ENCODE assay signal across 12 cellular contexts in genomic region chr3:46955801-46956259, GRCh38. TPM values are rescaled to one million over a fixed set of nuclear protein-coding genes. Genes with fewer than 3 reads are reported as not detected.
A peak's percentile ranks its signal among the peaks of the same experiment; 100 is the strongest.
DNase-seq lines count a peak whose midpoint lies in the region; ATAC-seq and TF ChIP-seq lines count a peak whose summit lies in the region.
"Had no signal": no experiment of that assay in that cellular context is flagged by ENCODE, and none has a peak within 500 bp of the region (broad histone marks: within the 10 kb centered on the region; RNA-seq: fewer than 3 reads in every experiment).

No MANE protein-coding gene starts in this region.

- H4K20me1 ChIP-seq in hepatocyte (ENCODE audit: insufficient read depth, poor library complexity, severe bottlenecking): peaks cover 36% of the 10 kb centered on the region

- CTCF ChIA-PET in WTC11 (lab: Charles Lee): interaction anchor here (1.0 to 4.6 kb wide), 2 partner anchors 20 to 32 kb away, joined by 3 to 15 read pairs; no protein-coding TSS in a partner anchor

- no peaks in the 10 kb centered on the region for H3K36me3 Mint-ChIP-seq in HFFc6 (ENCODE audit: low read depth)
- H3K36me3 Mint-ChIP-seq in WTC11: no peaks in the 10 kb centered on the region

- H3K4me1 ChIP-seq in left ventricle myocardium inferior: peaks cover 96% of the 10 kb centered on the region
- peaks cover 64% of the 10 kb centered on the region for H3K4me1 ChIP-seq in hepatocyte (ENCODE audit: insufficient read depth)
- peaks cover 79 to 85% (median 84%) of the 10 kb centered on the region in 4 donors for H3K4me1 ChIP-seq in upper lobe of left lung

- H3K4me3 ChIP-seq in left ventricle myocardium inferior: no peak overlapping the region
- no peak overlapping the region for H3K4me3 ChIP-seq in SK-N-MC
- no peak overlapping the region for H3K4me3 ChIP-seq in hepatocyte
- no peak overlapping the region for H3K4me3 ChIP-seq in upper lobe of left lung

- H2AFZ ChIP-seq in hepatocyte: no peak overlapping the region

- H3K9me3 Mint-ChIP-seq in HFFc6 (no peaks in the 10 kb centered on the region), WTC11 (no peaks in the 10 kb centered on the region)

- ATAC-seq in upper lobe of left lung (ENCODE audit: low FRiP score in 2 of 2) (no peak), HG02973 (IDR thresholded peaks at IDR 0.05; ENCODE audit: unreplicated experiment) (no peak), WTC11 (no peak)

- no peaks in the 10 kb centered on the region for H3K9me2 ChIP-seq in hepatocyte (replicated peaks; ENCODE audit: insufficient read depth)

- TF ChIP-seq CTCF in left ventricle myocardium inferior (IDR thresholded peaks at IDR 0.05; ENCODE audit: borderline replicate concordance): no peak
- TF ChIP-seq CTCF in hepatocyte (IDR thresholded peaks at IDR 0.05; ENCODE audit: poor library complexity): no peak
- no peak for TF ChIP-seq CTCF in upper lobe of left lung (IDR thresholded peaks at IDR 0.05)
- TF ChIP-seq CTCF in HFFc6 (IDR thresholded peaks at IDR 0.05): no peak
- TF ChIP-seq CTCF in WTC11 (IDR thresholded peaks at IDR 0.05): no peak

- no peak overlapping the region for H3K9ac ChIP-seq in SK-N-MC (ENCODE audit: insufficient read length)

- DNase-seq in left ventricle myocardium inferior (no peak), cardiac septum (ENCODE audit: low spot score) (no peak), SK-N-MC (ENCODE audit: low read depth, low spot score) (no peak), hepatocyte (ENCODE audit: low spot score) (no peak), upper lobe of left lung (no peak), HFFc6 (no peak), WTC11 (ENCODE audit: low spot score) (no peak)
- DNase-seq: head of caudate nucleus, KBM-7, midbrain, SHP77 had no signal

- no peaks in the 10 kb centered on the region for H3K27me3 ChIP-seq in left ventricle myocardium inferior (ENCODE audit: low read depth)
- no peaks in the 10 kb centered on the region for H3K27me3 ChIP-seq in hepatocyte
- no peaks in the 10 kb centered on the region for H3K27me3 ChIP-seq in upper lobe of left lung

- H3K36me3 ChIP-seq in left ventricle myocardium inferior: no peaks in the 10 kb centered on the region
- no peaks in the 10 kb centered on the region for H3K36me3 ChIP-seq in SK-N-MC (ENCODE audit: insufficient read depth, low read length)
- H3K36me3 ChIP-seq in hepatocyte (replicated peaks; ENCODE audit: insufficient read depth, low read depth): no peaks in the 10 kb centered on the region
- no peaks in the 10 kb centered on the region for H3K36me3 ChIP-seq in upper lobe of left lung

- H3K27ac Mint-ChIP-seq in HFFc6 (no peak overlapping the region), WTC11 (no peak overlapping the region; the same call in 1 of the 2 replicates)

- POLR2A ChIA-PET in WTC11 (lab: Charles Lee): no interaction called here

- H3K9me3 ChIP-seq in left ventricle myocardium inferior (replicated peaks): no peaks in the 10 kb centered on the region
- H3K9me3 ChIP-seq in SK-N-MC (ENCODE audit: low read depth, low read length): no peaks in the 10 kb centered on the region
- H3K9me3 ChIP-seq in hepatocyte (ENCODE audit: low read depth): no peaks in the 10 kb centered on the region
- no peaks in the 10 kb centered on the region for H3K9me3 ChIP-seq in upper lobe of left lung

- peak overlapping the region; percentile 6 for H3K4me2 ChIP-seq in hepatocyte

- intact Hi-C loops in left ventricle myocardium inferior (cut with micrococcal nuclease): no loop called here
- intact Hi-C loops in cardiac septum (cut with DNase I): no loop called here

- WGBS in hepatocyte (ENCODE audit: low lambda C conversion rate, missing lambda C conversion rate): 37% methylated on average over 3 of the region's 3 CpGs
- WGBS in upper lobe of left lung, 2 donors: 62 to 68% methylated on average over 3 of the region's 3 CpGs

- peaks cover 94% of the 10 kb centered on the region for H3K79me2 ChIP-seq in hepatocyte

- H3K4me1 Mint-ChIP-seq in HFFc6 (ENCODE audit: low read depth) (peaks cover 65% of the 10 kb centered on the region), WTC11 (peaks cover 51% of the 10 kb centered on the region)

- H3K4me3 Mint-ChIP-seq in HFFc6 (no peak overlapping the region), WTC11 (no peak overlapping the region)

- H3K27me3 Mint-ChIP-seq in HFFc6 (ENCODE audit: insufficient read depth): no peaks in the 10 kb centered on the region; the same call in 1 of the 2 replicates
- H3K27me3 Mint-ChIP-seq in WTC11 (ENCODE audit: low read depth): no peaks in the 10 kb centered on the region

- TF ChIP-seq EP300 in upper lobe of left lung (IDR thresholded peaks at IDR 0.05): no peak

- no peak for TF ChIP-seq POLR2A in upper lobe of left lung (IDR thresholded peaks at IDR 0.05)

- H3K27ac ChIP-seq in left ventricle myocardium inferior (replicated peaks): peak overlapping the region; percentile 54
- H3K27ac ChIP-seq in SK-N-MC: peak overlapping the region; percentile 54; the same call in 1 of the 2 replicates
- peak overlapping the region; percentile 86 for H3K27ac ChIP-seq in hepatocyte
- H3K27ac ChIP-seq in upper lobe of left lung: peak overlapping the region in 3 of 4 donors; percentile 41 to 64 (median 49)

TF ChIP-seq in WTC11, 78 proteins besides CTCF, POLR2A, EP300 and RAD21 (continues in another document):
- TF ChIP-seq E2F5 (CRISPR knock-in tag; IDR thresholded peaks at IDR 0.05) (no peak), NFYB (CRISPR knock-in tag; conservative IDR thresholded peaks at IDR 0.05; ENCODE audit: low read depth) (no peak), PRDM15 (CRISPR knock-in tag; IDR thresholded peaks at IDR 0.05) (no peak), ZNF416 (CRISPR knock-in tag; IDR thresholded peaks at IDR 0.05) (no peak), ETV6 (CRISPR knock-in tag; IDR thresholded peaks at IDR 0.05) (no peak), NR1H2 (CRISPR knock-in tag; IDR thresholded peaks at IDR 0.05) (no peak), ZNF512 (CRISPR knock-in tag; IDR thresholded peaks at IDR 0.05; ENCODE audit: borderline replicate concordance) (no peak), SMAD4 (CRISPR knock-in tag; IDR thresholded peaks at IDR 0.05) (no peak)

RNA-seq across cellular contexts. Expression of gene CCDC12, which starts 20.7 kb away (rescaled TPM):
- total RNA-seq in left ventricle myocardium inferior (31.0 TPM), cardiac septum (35.6 TPM), hepatocyte (41.1 and 47.5 TPM in 2 replicates), upper lobe of left lung (10 to 100 TPM; 42.3 to 93.2 (median 69.8) TPM), WTC11 (2021) (50.3 to 59.1 TPM (median 55.9 TPM) in 3 replicates)
- 78.4 and 107 TPM in 2 replicates for polyA plus RNA-seq in hepatocyte
- 10 to 100 TPM; 21.3 to 27.9 (median 27.2) TPM for total RNA-seq in HFFc6 (2021; fragmentation: NEBNext Ultra II Directional; extraction: Animal tissue kit (Norgen Biotek cat#: 25700))

RNA-seq across cellular contexts. Expression of gene NBEAL2, which starts 23.6 kb away (rescaled TPM):
- total RNA-seq in left ventricle myocardium inferior: 12.6 TPM
- 14.2 TPM for total RNA-seq in cardiac septum
- total RNA-seq in hepatocyte: 23.6 and 38.6 TPM in 2 replicates
- polyA plus RNA-seq in hepatocyte: 42.2 and 58.5 TPM in 2 replicates
- 100 to 1,000 TPM in 5 of 6 donors, 10 to 100 TPM in 1; 94.7 to 436 (median 163) TPM for total RNA-seq in upper lobe of left lung
- 1 to 10 TPM; 5.3 to 7.6 (median 5.8) TPM for total RNA-seq in HFFc6 (2021; fragmentation: NEBNext Ultra II Directional; extraction: Animal tissue kit (Norgen Biotek cat#: 25700))
- total RNA-seq in WTC11 (2021): 64.0 to 80.0 TPM (median 64.3 TPM) in 3 replicates
